Comparison of ENCODE assay signal across 13 cellular contexts in the genomic region with DNA sequence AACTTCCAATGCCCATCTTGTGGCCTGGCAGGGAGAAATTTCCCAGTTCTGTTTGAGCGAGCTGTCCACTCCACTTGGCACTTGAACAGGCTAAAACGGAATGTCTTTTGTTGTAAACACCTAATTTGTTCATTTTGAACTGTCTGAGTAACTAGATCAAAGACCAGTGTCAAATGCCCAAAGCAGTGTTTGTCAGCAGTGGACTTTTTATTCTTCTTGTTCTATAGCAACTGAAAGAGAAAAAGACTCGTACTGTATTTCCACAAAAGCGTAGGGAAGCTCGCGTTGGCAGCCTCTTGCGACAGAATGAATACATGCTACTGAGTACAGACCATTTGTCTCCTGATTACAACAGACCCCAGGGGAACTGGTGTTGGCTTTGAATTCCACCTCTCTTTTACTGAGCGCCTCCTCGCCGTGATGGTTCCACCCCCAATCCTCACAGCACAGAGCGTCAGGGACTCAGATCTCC.
A peak's percentile ranks its signal among the peaks of the same experiment; 100 is the strongest.
DNase-seq lines count a peak whose midpoint lies in the region; ATAC-seq and TF ChIP-seq lines count a peak whose summit lies in the region.
"Had no signal": no experiment of that assay in that cellular context is flagged by ENCODE, and none has a peak within 500 bp of the region (broad histone marks: within the 10 kb centered on the region; RNA-seq: fewer than 3 reads in every experiment).

No MANE protein-coding gene starts in this region.

- peak overlapping the region in 1 of 4 donors; percentile 5 for H3K4me3 ChIP-seq in tibial nerve
- H3K4me3 ChIP-seq: adrenal gland had no signal

- no peaks in the 10 kb centered on the region for H3K9me3 ChIP-seq in tibial nerve
- H3K9me3 ChIP-seq: adrenal gland had no signal

- no peak overlapping the region for H3K4me3 Mint-ChIP-seq in activated T-cell treated with anti-CD3 and anti-CD28 coated beads, Interleukin-2, amount 50 U/mL, for 72 hours

- H3K36me3 Mint-ChIP-seq in activated T-cell treated with anti-CD3 and anti-CD28 coated beads, Interleukin-2, amount 50 U/mL, for 72 hours (ENCODE audit: insufficient read depth in 2 of 2) = no peaks in the 10 kb centered on the region

- no peaks in the 10 kb centered on the region for H3K27me3 Mint-ChIP-seq in activated T-cell treated with anti-CD3 and anti-CD28 coated beads, Interleukin-2, amount 50 U/mL, for 72 hours (ENCODE audit: low read depth)

- H3K4me1 Mint-ChIP-seq in activated T-cell treated with anti-CD3 and anti-CD28 coated beads, Interleukin-2, amount 50 U/mL, for 72 hours (ENCODE audit: low read depth) = no peaks in the 10 kb centered on the region

- H3K27ac Mint-ChIP-seq in activated T-cell treated with anti-CD3 and anti-CD28 coated beads, Interleukin-2, amount 50 U/mL, for 72 hours = no peak overlapping the region

- no peak for TF ChIP-seq POLR2A in tibial nerve (IDR thresholded peaks at IDR 0.05)

- no peak for ATAC-seq in activated T-cell treated with anti-CD3 and anti-CD28 coated beads, Interleukin-2, amount 50 U/mL, for 72 hours (replicated peaks in 1 of 2)
- no peak for ATAC-seq in HG03571 (IDR thresholded peaks at IDR 0.05; ENCODE audit: unreplicated experiment)
- ATAC-seq in GM19467 (IDR thresholded peaks at IDR 0.05; ENCODE audit: unreplicated experiment) = no peak

- 31 to 45% methylated on average over 11 of the region's 11 CpGs for WGBS in tibial nerve, 2 donors

- H3K36me3 ChIP-seq in tibial nerve = no peaks in the 10 kb centered on the region
- H3K36me3 ChIP-seq: adrenal gland had no signal

- peak overlapping the region in 2 of 4 donors; percentile 58 to 62 for H3K27ac ChIP-seq in tibial nerve
- H3K27ac ChIP-seq: 22Rv1, adrenal gland had no signal

- DNase-seq in DMS153 treated with DMSO at 0.1 percent for 48 hours (lab: John Stamatoyannopoulos, UW; ENCODE audit: unreplicated experiment) (peak; percentile 7), DMS153 (lab: John Stamatoyannopoulos, UW) (no peak), ecto neural progenitor cell (ENCODE audit: low spot score) (peak; percentile 48), medulla oblongata (ENCODE audit: extremely low spot score) (peak; percentile 79), tibial nerve (ENCODE audit: low spot score in 2 of 2) (peak; percentile 15 to 27)
- DNase-seq in activated T-cell treated with anti-CD3 and anti-CD28 coated beads, Interleukin-2, amount 50 U/mL, for 72 hours = no peak
- DNase-seq: activated CD4-positive, alpha-beta T cell treated with anti-CD3 and anti-CD28 coated beads for 4 hours; adrenal gland; Karpas-422; occipital lobe had no signal

- H3K9me3 Mint-ChIP-seq in activated T-cell treated with anti-CD3 and anti-CD28 coated beads, Interleukin-2, amount 50 U/mL, for 72 hours = peaks cover 7 to 8% of the 10 kb centered on the region in 2 donors

- no peak for TF ChIP-seq CTCF in tibial nerve (IDR thresholded peaks at IDR 0.05)

- peak in 1 of 2 donors; percentile 37 for TF ChIP-seq EP300 in tibial nerve (IDR thresholded peaks at IDR 0.05)

- H3K27me3 ChIP-seq in tibial nerve = no peaks in the 10 kb centered on the region
- H3K27me3 ChIP-seq: adrenal gland had no signal

- peaks cover 0 to 29% (median 4%) of the 10 kb centered on the region in 4 donors for H3K4me1 ChIP-seq in tibial nerve
- H3K4me1 ChIP-seq: adrenal gland had no signal

Comparison
In these comparisons a context has a peak if more than half of its experiments do, and no peak if none do; other contexts are left out.
1. DNase-seq: peak in DMS153 treated with DMSO at 0.1 percent for 48 hours (single experiment), ecto neural progenitor cell (single experiment), medulla oblongata (single experiment) and tibial nerve (2 of 2); none in DMS153 (single experiment) and activated T-cell treated with anti-CD3 and anti-CD28 coated beads, Interleukin-2, amount 50 U/mL, for 72 hours (0 of 2).